In genomic region chr3:38136807-38137614, GRCh38 we compare ENCODE assay signal across 1 cellular context.
TF ChIP-seq lines count a peak whose summit lies in the region.

Gene ACAA1, minus strand, starts transcription at chr3:38137127. Its CDS starts 92 bp downstream, at chr3:38137035.

TF ChIP-seq in HepG2, 621 proteins besides CTCF, POLR2A, EP300 and RAD21 (continued from another document and continues in another):
- TF ChIP-seq ZBED4 (CRISPR knock-in tag; IDR thresholded peaks at IDR 0.05; ENCODE audit: borderline replicate concordance) (peak; percentile 10; the same call in 1 of the 2 replicates), DRAP1 (CRISPR knock-in tag; IDR thresholded peaks at IDR 0.05) (peak; percentile 99), ZBTB44 (CRISPR knock-in tag; IDR thresholded peaks at IDR 0.05) (0 out of 2 replicates have a peak, but pooled peaks have one; percentile 75), PPARG (CRISPR knock-in tag; conservative IDR thresholded peaks at IDR 0.05) (0 out of 2 replicates have a peak, but pooled peaks have one; percentile 10), ATF3 (CRISPR knock-in tag; IDR thresholded peaks at IDR 0.05) (no peak), POGZ (CRISPR knock-in tag; IDR thresholded peaks at IDR 0.05) (peak; percentile 51; the same call in 1 of the 2 replicates), ZNF333 (CRISPR knock-in tag; IDR thresholded peaks at IDR 0.05; ENCODE audit: borderline replicate concordance) (peak; percentile 83; the same call in 1 of the 2 replicates), ZNF451 (CRISPR knock-in tag; IDR thresholded peaks at IDR 0.05) (peak; percentile 64; the same call in 1 of the 2 replicates), ZNF460 (CRISPR knock-in tag; IDR thresholded peaks at IDR 0.05; ENCODE audit: borderline replicate concordance) (no peak), PHF8 (CRISPR knock-in tag; IDR thresholded peaks at IDR 0.05) (peak; percentile 78), MEIS1 (CRISPR knock-in tag; IDR thresholded peaks at IDR 0.05; ENCODE audit: borderline replicate concordance) (no peak), ZNF230 (CRISPR knock-in tag; IDR thresholded peaks at IDR 0.05) (no peak), ZNF776 (CRISPR knock-in tag; IDR thresholded peaks at IDR 0.05) (peak; percentile 83; the same call in 1 of the 2 replicates), LRRFIP1 (CRISPR knock-in tag; conservative IDR thresholded peaks at IDR 0.05) (no peak), ZNF558 (CRISPR knock-in tag; IDR thresholded peaks at IDR 0.05; ENCODE audit: borderline replicate concordance) (peak; percentile 71; the same call in 1 of the 2 replicates), CCAR2 (optimal IDR thresholded peaks at IDR 0.05; ENCODE audit: low read depth, low read length) (peak; percentile 23), GATA4 (IDR thresholded peaks at IDR 0.05; ENCODE audit: borderline replicate concordance, low read depth) (peak; percentile 79), ZNF567 (CRISPR knock-in tag; IDR thresholded peaks at IDR 0.05; ENCODE audit: borderline replicate concordance) (peak; percentile 18; the same call in 1 of the 2 replicates), ZNF446 (CRISPR knock-in tag; IDR thresholded peaks at IDR 0.05) (peak; percentile 80; the same call in 1 of the 2 replicates), MAF1 (CRISPR knock-in tag; IDR thresholded peaks at IDR 0.05; ENCODE audit: borderline replicate concordance) (no peak), JUND (CRISPR knock-in tag; IDR thresholded peaks at IDR 0.05) (no peak), ZFP82 (CRISPR knock-in tag; IDR thresholded peaks at IDR 0.05; ENCODE audit: borderline replicate concordance) (peak; percentile 42; the same call in 1 of the 2 replicates), NCOA1 (CRISPR knock-in tag; IDR thresholded peaks at IDR 0.05) (0 out of 2 replicates have a peak, but pooled peaks have one; percentile 67), FOXA3 (CRISPR knock-in tag; IDR thresholded peaks at IDR 0.05) (peak; percentile 19; the same call in 1 of the 2 replicates), ELF3 (CRISPR knock-in tag; IDR thresholded peaks at IDR 0.05) (peak; percentile 48), ZNF136 (CRISPR knock-in tag; IDR thresholded peaks at IDR 0.05; ENCODE audit: low read depth) (peak; percentile 34; the same call in 1 of the 2 replicates), MAZ (IDR thresholded peaks at IDR 0.05; ENCODE audit: borderline replicate concordance, low read depth, low read length) (0 out of 2 replicates have a peak, but pooled peaks have one; percentile 8), MAZ (CRISPR knock-in tag; IDR thresholded peaks at IDR 0.05; ENCODE audit: low read depth) (peak; percentile 68), NR0B2 (CRISPR knock-in tag; IDR thresholded peaks at IDR 0.05) (peak; percentile 75; the same call in 1 of the 2 replicates), RXRB (CRISPR knock-in tag; IDR thresholded peaks at IDR 0.05; ENCODE audit: borderline replicate concordance) (peak; percentile 56; the same call in 1 of the 2 replicates), BRCA1 (CRISPR knock-in tag; IDR thresholded peaks at IDR 0.05) (peak; percentile 25; the same call in 1 of the 2 replicates), SOX5 (CRISPR knock-in tag; IDR thresholded peaks at IDR 0.05; ENCODE audit: borderline replicate concordance) (no peak; the same call in 1 of the 2 replicates), RERE (CRISPR knock-in tag; IDR thresholded peaks at IDR 0.05; ENCODE audit: low read depth) (no peak), YEATS4 (CRISPR knock-in tag; IDR thresholded peaks at IDR 0.05; ENCODE audit: borderline replicate concordance) (peak; percentile 9; the same call in 1 of the 2 replicates), ZNF543 (CRISPR knock-in tag; IDR thresholded peaks at IDR 0.05) (peak; percentile 68; the same call in 1 of the 2 replicates), ZNF720 (CRISPR knock-in tag; IDR thresholded peaks at IDR 0.05) (no peak), NFYB (CRISPR knock-in tag; IDR thresholded peaks at IDR 0.05) (peak; percentile 82), ZNF572 (CRISPR knock-in tag; IDR thresholded peaks at IDR 0.05) (no peak), ZNF3 (CRISPR knock-in tag; IDR thresholded peaks at IDR 0.05) (no peak), HDAC1 (CRISPR knock-in tag; IDR thresholded peaks at IDR 0.05) (peak; percentile 40; the same call in 1 of the 2 replicates), MATR3 (CRISPR knock-in tag; IDR thresholded peaks at IDR 0.05) (no peak), MTF1 (CRISPR knock-in tag; IDR thresholded peaks at IDR 0.05) (no peak), NONO (IDR thresholded peaks at IDR 0.05) (no peak), NONO (CRISPR knock-in tag; conservative IDR thresholded peaks at IDR 0.05) (peak; percentile 43; the same call in 1 of the 2 replicates), NFYC (CRISPR knock-in tag; IDR thresholded peaks at IDR 0.05) (peak; percentile 78), ZBTB7A (CRISPR knock-in tag; IDR thresholded peaks at IDR 0.05) (no peak), ASH2L (IDR thresholded peaks at IDR 0.05; ENCODE audit: insufficient read length, low read depth, low read length) (no peak), KLF6 (CRISPR knock-in tag; IDR thresholded peaks at IDR 0.05) (0 out of 2 replicates have a peak, but pooled peaks have one; percentile 28), ZNF83 (CRISPR knock-in tag; IDR thresholded peaks at IDR 0.05; ENCODE audit: borderline replicate concordance) (0 out of 2 replicates have a peak, but pooled peaks have one; percentile 21), THAP11 (CRISPR knock-in tag; IDR thresholded peaks at IDR 0.05) (0 out of 2 replicates have a peak, but pooled peaks have one; percentile 38), POGK (CRISPR knock-in tag; conservative IDR thresholded peaks at IDR 0.05) (peak; percentile 41; the same call in 1 of the 2 replicates)
